ENCODE assay signal across 15 cellular contexts in genomic region chr6:30862156-30862875, GRCh38. TPM values are rescaled to one million over a fixed set of nuclear protein-coding genes. Genes with fewer than 3 reads are reported as not detected.
DNase-seq lines count a peak whose midpoint lies in the region; ATAC-seq, FAIRE-seq and TF ChIP-seq lines count a peak whose summit lies in the region.
"Had no signal": no experiment of that assay in that cellular context is flagged by ENCODE, and none has a peak within 500 bp of the region (broad histone marks: within the 10 kb centered on the region; RNA-seq: fewer than 3 reads in every experiment).

No MANE protein-coding gene starts in this region.

- peaks cover 5% of the 10 kb centered on the region for H3K9me3 Mint-ChIP-seq in endothelial cell (ENCODE audit: unreplicated experiment)
- peaks cover 14% of the 10 kb centered on the region for H3K9me3 Mint-ChIP-seq in activated T-helper 2 cell treated with anti-CD3 and anti-CD28 coated beads, Interferon-gamma antibody, Interleukin-2, Interleukin-4, amounts not matched to agents 10 μg/mL and 5 μg/mL and 100 μg/mL, durations not matched to agents 14 hours and 24 hours and 36 hours

- DNase-seq in HTR-8/SVneo (ENCODE audit: insufficient read length, low spot score) (peak; percentile 46), body of pancreas (no peak), lung microvascular endothelial cell (ENCODE audit: low read depth in 2 of 2) (peak; percentile 64 to 92), thyroid gland (no peak), endothelial cell (ENCODE audit: low spot score) (no peak)
- DNase-seq in activated T-helper 2 cell treated with anti-CD3 and anti-CD28 coated beads, Interferon-gamma antibody, Interleukin-2, Interleukin-4, amounts not matched to agents 10 μg/mL and 5 μg/mL and 100 μg/mL, durations not matched to agents 14 hours and 24 hours and 36 hours (ENCODE audit: low spot score), result no peak
- DNase-seq in activated CD8-positive, alpha-beta memory T cell treated with anti-CD3 and anti-CD28 coated beads, Interleukin-2, amount 50 U/mL, for 48 hours, result no peak
- DNase-seq: Caco-2; KBM-7; NCI-H1092; NCI-H187; NCI-H69; NK-92 treated with Interleukin-12 subunit alpha and Interleukin-12 subunit beta, amount 100 ng/mL, for 24 hours; OCI-M1 had no signal

- no peak overlapping the region for H3K27ac ChIP-seq in body of pancreas
- H3K27ac ChIP-seq in thyroid gland, result peak overlapping the region; percentile 44 to 81 (median 53)

- no peak for FAIRE-seq in HTR-8/SVneo (lab: Jason Lieb, UNC)

- peaks cover 0 to 3% (median 0%) of the 10 kb centered on the region in 3 donors for H3K9me3 ChIP-seq in body of pancreas
- H3K9me3 ChIP-seq in thyroid gland, result no peaks in the 10 kb centered on the region

- no peaks in the 10 kb centered on the region for H3K36me3 ChIP-seq in body of pancreas (replicated peaks in 1 of 2; ENCODE audit: insufficient read depth in 1 of 2, low read depth in 2 of 2)
- no peaks in the 10 kb centered on the region for H3K36me3 ChIP-seq in thyroid gland

- TF ChIP-seq POLR2A in body of pancreas (IDR thresholded peaks at IDR 0.05) (no peak), thyroid gland (IDR thresholded peaks at IDR 0.05) (no peak)

- peak; percentile 33 for ATAC-seq in body of pancreas
- ATAC-seq: HCT116 had no signal

- 61 to 62% methylated on average over 10 of the region's 10 CpGs for WGBS in body of pancreas, 2 donors
- WGBS in thyroid gland, 2 donors, result 72% methylated on average over 10 of the region's 10 CpGs

- no peaks in the 10 kb centered on the region for H3K4me1 ChIP-seq in body of pancreas
- H3K4me1 ChIP-seq in thyroid gland, result peaks cover 16 to 25% of the 10 kb centered on the region in 2 donors
- H3K4me1 ChIP-seq: Caco-2 had no signal

- no peak for TF ChIP-seq CTCF in body of pancreas (IDR thresholded peaks at IDR 0.05)
- no peak for TF ChIP-seq CTCF in thyroid gland (IDR thresholded peaks at IDR 0.05)
- no peak for TF ChIP-seq CTCF in endothelial cell (IDR thresholded peaks at IDR 0.05; ENCODE audit: unreplicated experiment)

- H3K4me3 Mint-ChIP-seq in endothelial cell (ENCODE audit: unreplicated experiment), result no peak overlapping the region
- no peak overlapping the region for H3K4me3 Mint-ChIP-seq in activated T-helper 2 cell treated with anti-CD3 and anti-CD28 coated beads, Interferon-gamma antibody, Interleukin-2, Interleukin-4, amounts not matched to agents 10 μg/mL and 5 μg/mL and 100 μg/mL, durations not matched to agents 14 hours and 24 hours and 36 hours (ENCODE audit: low read depth)

- H3K27ac Mint-ChIP-seq in endothelial cell (ENCODE audit: unreplicated experiment), result no peak overlapping the region
- no peak overlapping the region for H3K27ac Mint-ChIP-seq in activated T-helper 2 cell treated with anti-CD3 and anti-CD28 coated beads, Interferon-gamma antibody, Interleukin-2, Interleukin-4, amounts not matched to agents 10 μg/mL and 5 μg/mL and 100 μg/mL, durations not matched to agents 14 hours and 24 hours and 36 hours

- intact Hi-C loops in body of pancreas (cut with DNase I), result no loop called here
- intact Hi-C loops in thyroid gland (cut with DNase I), result no loop called here
- intact Hi-C loops in activated T-helper 2 cell treated with anti-CD3 and anti-CD28 coated beads, Interferon-gamma antibody, Interleukin-2, Interleukin-4, amounts not matched to agents 10 μg/mL and 5 μg/mL and 100 μg/mL, durations not matched to agents 14 hours and 24 hours and 36 hours (cut with micrococcal nuclease), result no loop called here

- H3K27me3 Mint-ChIP-seq in endothelial cell (ENCODE audit: unreplicated experiment), result peaks cover 4% of the 10 kb centered on the region
- H3K27me3 Mint-ChIP-seq in activated T-helper 2 cell treated with anti-CD3 and anti-CD28 coated beads, Interferon-gamma antibody, Interleukin-2, Interleukin-4, amounts not matched to agents 10 μg/mL and 5 μg/mL and 100 μg/mL, durations not matched to agents 14 hours and 24 hours and 36 hours (ENCODE audit: low read depth), result no peaks in the 10 kb centered on the region

- H3K4me3 ChIP-seq in body of pancreas (no peak overlapping the region), thyroid gland (replicated peaks in 1 of 3) (no peak overlapping the region)

- H3K27me3 ChIP-seq in body of pancreas (no peaks in the 10 kb centered on the region), thyroid gland (no peaks in the 10 kb centered on the region)

- H3K36me3 Mint-ChIP-seq in endothelial cell (ENCODE audit: low read depth, unreplicated experiment), result peaks cover 7% of the 10 kb centered on the region
- peaks cover 5% of the 10 kb centered on the region for H3K36me3 Mint-ChIP-seq in activated T-helper 2 cell treated with anti-CD3 and anti-CD28 coated beads, Interferon-gamma antibody, Interleukin-2, Interleukin-4, amounts not matched to agents 10 μg/mL and 5 μg/mL and 100 μg/mL, durations not matched to agents 14 hours and 24 hours and 36 hours (ENCODE audit: low read depth)

- H3K4me1 Mint-ChIP-seq in endothelial cell (ENCODE audit: unreplicated experiment), result no peaks in the 10 kb centered on the region
- no peaks in the 10 kb centered on the region for H3K4me1 Mint-ChIP-seq in activated T-helper 2 cell treated with anti-CD3 and anti-CD28 coated beads, Interferon-gamma antibody, Interleukin-2, Interleukin-4, amounts not matched to agents 10 μg/mL and 5 μg/mL and 100 μg/mL, durations not matched to agents 14 hours and 24 hours and 36 hours (ENCODE audit: low read depth)

RNA-seq across cellular contexts. Expression of gene DDR1, which starts 22.0 kb away (rescaled TPM):
- total RNA-seq in body of pancreas (10 to 100 TPM; 90.3 to 97.3 TPM), lung microvascular endothelial cell (4.8 and 6.3 TPM in 2 replicates), thyroid gland (100 to 1,000 TPM in 3 of 4 donors, 10 to 100 TPM in 1; 93.4 to 207 (median 131) TPM), endothelial cell (ENCODE audit: unreplicated experiment) (8.2 TPM)
- total RNA-seq in activated T-helper 2 cell treated with anti-CD3 and anti-CD28 coated beads, Interferon-gamma antibody, Interleukin-2, Interleukin-4, amounts not matched to agents 10 μg/mL and 5 μg/mL and 100 μg/mL, durations not matched to agents 14 hours and 24 hours and 36 hours, result 11.3 and 13.7 TPM in 2 replicates

RNA-seq across cellular contexts. Expression of gene GTF2H4, which starts 45.7 kb away (rescaled TPM):
- total RNA-seq in body of pancreas (10 to 100 TPM in 1 of 2 donors, under 1 TPM in 1; 0.66 to 27.2 TPM), lung microvascular endothelial cell (8.3 and 12.9 TPM in 2 replicates), thyroid gland (10 to 100 TPM in 3 of 4 donors, 1 to 10 TPM in 1; 9.5 to 34.4 (median 18.2) TPM), endothelial cell (ENCODE audit: unreplicated experiment) (47.6 TPM)
- 56.8 and 58.3 TPM in 2 replicates for total RNA-seq in activated T-helper 2 cell treated with anti-CD3 and anti-CD28 coated beads, Interferon-gamma antibody, Interleukin-2, Interleukin-4, amounts not matched to agents 10 μg/mL and 5 μg/mL and 100 μg/mL, durations not matched to agents 14 hours and 24 hours and 36 hours

RNA-seq across cellular contexts. Expression of gene VARS2, which starts 51.7 kb away (rescaled TPM):
- total RNA-seq in body of pancreas, result 10 to 100 TPM; 16.6 to 29.7 TPM
- total RNA-seq in lung microvascular endothelial cell, result 13.9 and 15.5 TPM in 2 replicates
- 10 to 100 TPM; 17.3 to 36.4 (median 30.6) TPM for total RNA-seq in thyroid gland
- total RNA-seq in endothelial cell (ENCODE audit: unreplicated experiment), result 20.0 TPM
- total RNA-seq in activated T-helper 2 cell treated with anti-CD3 and anti-CD28 coated beads, Interferon-gamma antibody, Interleukin-2, Interleukin-4, amounts not matched to agents 10 μg/mL and 5 μg/mL and 100 μg/mL, durations not matched to agents 14 hours and 24 hours and 36 hours, result 67.0 and 75.0 TPM in 2 replicates

Comparison
In these comparisons a context has a peak if more than half of its experiments do, and no peak if none do; other contexts are left out.
1. DNase-seq: peak in HTR-8/SVneo (single experiment) and lung microvascular endothelial cell (2 of 2); none in body of pancreas (0 of 4), thyroid gland (0 of 2), endothelial cell (single experiment), activated T-helper 2 cell treated with anti-CD3 and anti-CD28 coated beads, Interferon-gamma antibody, Interleukin-2, Interleukin-4, amounts not matched to agents 10 μg/mL and 5 μg/mL and 100 μg/mL, durations not matched to agents 14 hours and 24 hours and 36 hours (single experiment) and activated CD8-positive, alpha-beta memory T cell treated with anti-CD3 and anti-CD28 coated beads, Interleukin-2, amount 50 U/mL, for 48 hours (single experiment).
2. H3K27ac ChIP-seq: peak in thyroid gland (3 of 3); none in body of pancreas (0 of 4).